In the genomic region with DNA sequence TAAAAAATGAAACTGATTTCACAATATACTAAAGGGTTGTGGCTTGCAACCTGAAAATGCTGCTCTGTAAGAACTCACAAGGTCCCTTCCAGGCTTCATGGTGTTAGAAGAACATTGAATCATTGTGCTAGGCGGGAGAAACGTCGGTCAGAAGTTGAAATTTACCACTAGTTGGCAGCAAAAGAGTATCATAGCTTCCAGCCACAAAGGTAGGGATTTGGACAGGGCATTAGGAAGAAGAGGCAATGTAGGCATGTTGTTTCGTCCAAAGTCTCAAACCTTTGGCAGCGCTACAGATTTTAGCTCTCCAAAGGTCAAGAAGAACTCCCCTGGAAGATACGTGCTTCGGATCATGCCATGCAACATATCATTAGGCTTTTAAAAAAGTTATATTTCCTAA, we compare ENCODE assay signal across 22 cellular contexts.
A peak's percentile ranks its signal among the peaks of the same experiment; 100 is the strongest.
DNase-seq lines count a peak whose midpoint lies in the region; ATAC-seq and TF ChIP-seq lines count a peak whose summit lies in the region.
"Had no signal": no experiment of that assay in that cellular context is flagged by ENCODE, and none has a peak within 500 bp of the region (broad histone marks: within the 10 kb centered on the region; RNA-seq: fewer than 3 reads in every experiment).

No MANE protein-coding gene starts in this region.

- TF ChIP-seq CTCF in MCF 10A (IDR thresholded peaks at IDR 0.05; ENCODE audit: unreplicated experiment) = peak; percentile 27
- TF ChIP-seq CTCF in breast epithelium (IDR thresholded peaks at IDR 0.05) = no peak
- peak in 4 of 6 experiments; percentile 18 to 51 (median 24) for TF ChIP-seq CTCF in esophagus squamous epithelium (IDR thresholded peaks at IDR 0.05)

- no peaks in the 10 kb centered on the region for H3K9me3 ChIP-seq in breast epithelium
- no peaks in the 10 kb centered on the region for H3K9me3 ChIP-seq in esophagus squamous epithelium
- H3K9me3 ChIP-seq in naive thymus-derived CD4-positive, alpha-beta T cell (ENCODE audit: control insufficient read depth in 2 of 3, low read length in 3 of 3) = no peaks in the 10 kb centered on the region
- H3K9me3 ChIP-seq: body of pancreas, Peyer's patch, thyroid gland had no signal

- H3K4me1 ChIP-seq in breast epithelium (no peaks in the 10 kb centered on the region), esophagus squamous epithelium (peaks cover 0 to 10% (median 0%) of the 10 kb centered on the region in 3 donors)
- H3K4me1 ChIP-seq in naive thymus-derived CD4-positive, alpha-beta T cell (ENCODE audit: control insufficient read depth in 2 of 2, insufficient read depth in 2 of 2, low read length in 2 of 2) = no peaks in the 10 kb centered on the region
- H3K4me1 ChIP-seq: body of pancreas, Peyer's patch, thyroid gland had no signal

- TF ChIP-seq POLR2A in breast epithelium (IDR thresholded peaks at IDR 0.05) = no peak
- no peak for TF ChIP-seq POLR2A in esophagus squamous epithelium (IDR thresholded peaks at IDR 0.05)

- no TSS peak for BruUV-seq in MCF 10A (replicated peaks; lab: Mats Ljungman, UMichigan)

- no peaks in the 10 kb centered on the region for H3K36me3 Mint-ChIP-seq in MCF 10A (ENCODE audit: insufficient read depth, unreplicated experiment)
- H3K36me3 Mint-ChIP-seq in naive thymus-derived CD4-positive, alpha-beta T cell = peaks cover 0 to 3% (median 0%) of the 10 kb centered on the region in 5 donors

- H3K4me3 ChIP-seq in breast epithelium = no peak overlapping the region
- no peak overlapping the region for H3K4me3 ChIP-seq in esophagus squamous epithelium
- H3K4me3 ChIP-seq in naive thymus-derived CD4-positive, alpha-beta T cell (ENCODE audit: low read length) = no peak overlapping the region
- H3K4me3 ChIP-seq: body of pancreas, Peyer's patch, thyroid gland had no signal

- WGBS in esophagus squamous epithelium, 2 donors = 48 to 58% methylated on average over 7 of the region's 7 CpGs

- H3K27ac Mint-ChIP-seq in MCF 10A (ENCODE audit: low read depth, unreplicated experiment) = no peak overlapping the region
- H3K27ac Mint-ChIP-seq in naive thymus-derived CD4-positive, alpha-beta T cell = no peak overlapping the region

- no peaks in the 10 kb centered on the region for H3K4me1 Mint-ChIP-seq in MCF 10A (ENCODE audit: insufficient read depth, unreplicated experiment)
- H3K4me1 Mint-ChIP-seq in naive thymus-derived CD4-positive, alpha-beta T cell = no peaks in the 10 kb centered on the region
- H3K4me1 Mint-ChIP-seq: neural crest cell had no signal

- no peak overlapping the region for H3K4me3 Mint-ChIP-seq in MCF 10A (ENCODE audit: unreplicated experiment)
- H3K4me3 Mint-ChIP-seq in naive thymus-derived CD4-positive, alpha-beta T cell = no peak overlapping the region
- H3K4me3 Mint-ChIP-seq: neural crest cell had no signal

- POLR2A ChIA-PET in MCF 10A (lab: Yijun Ruan, JAX) = interaction anchor here (0.6 kb wide), 1 partner anchor 67 kb away, joined by 5 read pairs; no protein-coding TSS in a partner anchor
- POLR2A ChIA-PET in naive thymus-derived CD4-positive, alpha-beta T cell (lab: Charles Lee) = interaction anchor here (0.6 kb wide), 1 partner anchor 8 kb away, joined by 3 read pairs; no protein-coding TSS in a partner anchor

- CTCF ChIA-PET in MCF 10A (lab: Yijun Ruan, JAX) = interaction anchor here (0.8 to 1.5 kb wide), 11 partner anchors 8 to 285 kb away, joined by 3 to 7 read pairs (median 3); no protein-coding TSS in a partner anchor
- CTCF ChIA-PET in naive thymus-derived CD4-positive, alpha-beta T cell (lab: Charles Lee) = no interaction called here

- H3K36me3 ChIP-seq in breast epithelium (no peaks in the 10 kb centered on the region), esophagus squamous epithelium (no peaks in the 10 kb centered on the region)
- H3K36me3 ChIP-seq in naive thymus-derived CD4-positive, alpha-beta T cell (ENCODE audit: control insufficient read depth in 2 of 3, insufficient read depth in 3 of 3, low read length in 3 of 3) = no peaks in the 10 kb centered on the region
- H3K36me3 ChIP-seq: Peyer's patch, thyroid gland had no signal

- intact Hi-C loops in MCF 10A (cut with micrococcal nuclease) (loop anchor here (5.0 kb wide), 2 partner anchors 91 to 294 kb away; no protein-coding TSS in a partner anchor), breast epithelium (cut with DNase I; ENCODE audit: low total_unique reads) (no loop called here), esophagus squamous epithelium (cut with DNase I) (no loop called here)
- intact Hi-C loops in naive thymus-derived CD4-positive, alpha-beta T cell (cut with micrococcal nuclease) = no loop called here

- ATAC-seq in naive thymus-derived CD4-positive, alpha-beta T cell = no peak
- ATAC-seq: body of pancreas, sciatic nerve had no signal

- DNase-seq in MCF 10A (ENCODE audit: unreplicated experiment) (peak; percentile 58), breast epithelium (ENCODE audit: low spot score in 2 of 2) (no peak), OCI-M1 (lab: John Stamatoyannopoulos, UW) (peak; percentile 33), esophagus squamous epithelium (lab: John Stamatoyannopoulos, UW) (no peak), NCI-H226 (no peak), SIG-M5 treated with dmso at 0.1 percent for 504 hours (lab: John Stamatoyannopoulos, UW; ENCODE audit: unreplicated experiment) (no peak), NCI-H2196 treated with DMSO at 0.1 percent for 48 hours (lab: John Stamatoyannopoulos, UW; ENCODE audit: unreplicated experiment) (no peak)
- DNase-seq in naive thymus-derived CD4-positive, alpha-beta T cell = no peak
- DNase-seq: activated CD4-positive, alpha-beta T cell treated with anti-CD3 and anti-CD28 coated beads for 1 hour; activated CD8-positive, alpha-beta memory T cell treated with anti-CD3 and anti-CD28 coated beads, Interleukin-2, amount 50 U/mL, for 4 hours; activated naive CD4-positive, alpha-beta T cell; body of pancreas; dermis blood vessel endothelial cell; hypothalamus; MV-4-11; NCI-H2227 treated with DMSO at 0.1 percent for 48 hours; Peyer's patch; stimulated activated CD4-positive, alpha-beta T cell treated with anti-CD3 and anti-CD28 coated beads, Interleukin-2, amount 100 ng/mL, for 48 hours; stimulated activated CD8-positive, alpha-beta memory T cell treated with anti-CD3 and anti-CD28 coated beads, Interleukin-4, amount 100 ng/mL, for 48 hours; thyroid gland had no signal

- no peaks in the 10 kb centered on the region for H3K9me3 Mint-ChIP-seq in MCF 10A (ENCODE audit: unreplicated experiment)
- peaks cover 0 to 6% (median 0%) of the 10 kb centered on the region in 11 donors for H3K9me3 Mint-ChIP-seq in naive thymus-derived CD4-positive, alpha-beta T cell
- H3K9me3 Mint-ChIP-seq: neural crest cell had no signal

- H3K27me3 Mint-ChIP-seq in MCF 10A (ENCODE audit: insufficient read depth, unreplicated experiment) = no peaks in the 10 kb centered on the region
- peaks cover 0 to 6% (median 0%) of the 10 kb centered on the region in 5 donors for H3K27me3 Mint-ChIP-seq in naive thymus-derived CD4-positive, alpha-beta T cell

- H3K27ac ChIP-seq in breast epithelium (no peak overlapping the region), esophagus squamous epithelium (no peak overlapping the region)
- no peak overlapping the region for H3K27ac ChIP-seq in naive thymus-derived CD4-positive, alpha-beta T cell (ENCODE audit: low read depth, low read length)
- H3K27ac ChIP-seq: body of pancreas, Peyer's patch, thyroid gland had no signal

- H3K27me3 ChIP-seq in breast epithelium = no peaks in the 10 kb centered on the region
- H3K27me3 ChIP-seq in esophagus squamous epithelium = no peaks in the 10 kb centered on the region
- H3K27me3 ChIP-seq in naive thymus-derived CD4-positive, alpha-beta T cell (ENCODE audit: control insufficient read depth in 2 of 2, insufficient read depth in 2 of 2, low read length in 2 of 2) = no peaks in the 10 kb centered on the region
- H3K27me3 ChIP-seq: body of pancreas, Peyer's patch, thyroid gland had no signal

Comparison
In these comparisons a context has a peak if more than half of its experiments do, and no peak if none do; other contexts are left out.
1. DNase-seq: peak in MCF 10A (single experiment) and OCI-M1 (single experiment); none in breast epithelium (0 of 2), esophagus squamous epithelium (single experiment), NCI-H226 (single experiment), SIG-M5 treated with dmso at 0.1 percent for 504 hours (single experiment), naive thymus-derived CD4-positive, alpha-beta T cell (0 of 9) and NCI-H2196 treated with DMSO at 0.1 percent for 48 hours (single experiment).
2. CTCF ChIP-seq: peak in MCF 10A (single experiment) and esophagus squamous epithelium (4 of 6); none in breast epithelium (0 of 3).